ENCODE assay signal across 8 cellular contexts in the genomic region with DNA sequence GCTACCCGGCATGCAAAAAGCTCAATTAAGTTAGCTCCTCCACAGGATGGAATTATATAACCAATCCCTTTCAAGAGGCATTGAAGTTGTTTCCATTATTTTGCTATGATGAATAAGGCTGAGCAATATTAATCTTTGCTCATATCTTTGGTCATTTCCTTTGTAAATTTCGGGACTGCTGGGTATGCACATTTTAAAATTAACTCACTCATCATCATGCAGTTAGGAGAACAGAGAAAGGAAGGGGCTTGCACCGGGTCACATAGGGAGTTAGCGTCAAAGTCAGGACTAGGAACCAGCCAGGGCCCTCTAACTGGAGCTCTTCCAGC. TPM values are rescaled to one million over a fixed set of nuclear protein-coding genes. Genes with fewer than 3 reads are reported as not detected.
A peak's percentile ranks its signal among the peaks of the same experiment; 100 is the strongest.
DNase-seq lines count a peak whose midpoint lies in the region; ATAC-seq, FAIRE-seq and TF ChIP-seq lines count a peak whose summit lies in the region.

No MANE protein-coding gene starts in this region.

- H3K27ac ChIP-seq in kidney (ENCODE audit: low read depth in 2 of 2, low read length in 2 of 2) (peak overlapping the region; percentile 70 to 83), tibial nerve (peak overlapping the region in 3 of 4 donors; percentile 53 to 86 (median 84))

- H3K4me3 ChIP-seq in kidney (ENCODE audit: low read length in 2 of 2) (peak overlapping the region; percentile 68 to 81), tibial nerve (peak overlapping the region; percentile 77 to 96 (median 80))

- POLR2A ChIA-PET in WTC11 (lab: Charles Lee): interaction anchor here (0.8 to 1.1 kb wide), 2 partner anchors 10 to 11 kb away, joined by 3 to 4 read pairs; no protein-coding TSS in a partner anchor

- H3K4me1 Mint-ChIP-seq in activated T-cell treated with anti-CD3 and anti-CD28 coated beads, Interleukin-2, amount 50 U/mL, for 24 hours (ENCODE audit: low read depth): peaks cover 38% of the 10 kb centered on the region
- peaks cover 12% of the 10 kb centered on the region for H3K4me1 Mint-ChIP-seq in WTC11

- H3K9me3 ChIP-seq in kidney (ENCODE audit: control insufficient read depth in 1 of 2, low read length in 2 of 2) (no peaks in the 10 kb centered on the region), tibial nerve (peaks cover 0 to 3% (median 0%) of the 10 kb centered on the region in 4 donors)

- peak overlapping the region in 1 of 2 donors; percentile 69 for H3K9ac ChIP-seq in kidney (ENCODE audit: low read length in 2 of 2)

- H3K27me3 Mint-ChIP-seq in activated T-cell treated with anti-CD3 and anti-CD28 coated beads, Interleukin-2, amount 50 U/mL, for 24 hours: no peaks in the 10 kb centered on the region
- H3K27me3 Mint-ChIP-seq in WTC11 (ENCODE audit: low read depth): peaks cover 20% of the 10 kb centered on the region

- H3K27me3 ChIP-seq in tibial nerve: no peaks in the 10 kb centered on the region

- 1% methylated on average over 4 of the region's 4 CpGs for WGBS in tibial nerve, 2 donors

- H3K27ac Mint-ChIP-seq in activated T-cell treated with anti-CD3 and anti-CD28 coated beads, Interleukin-2, amount 50 U/mL, for 24 hours: peak overlapping the region; percentile 89
- H3K27ac Mint-ChIP-seq in WTC11: no peak overlapping the region

- DNase-seq in activated T-cell treated with anti-CD3 and anti-CD28 coated beads, Interleukin-2, amount 50 U/mL, for 24 hours: no peak
- no peak for DNase-seq in activated T-cell treated with anti-CD3 and anti-CD28 coated beads for 4 hours
- DNase-seq in WTC11 (ENCODE audit: low spot score): no peak
- no peak for DNase-seq in kidney
- no peak for DNase-seq in tibial nerve (ENCODE audit: low spot score in 2 of 2)
- no peak for DNase-seq in DMS153 treated with DMSO at 0.1 percent for 48 hours (lab: John Stamatoyannopoulos, UW; ENCODE audit: unreplicated experiment)
- no peak for DNase-seq in DMS79 treated with DMSO at 0.1 percent for 48 hours (lab: John Stamatoyannopoulos, UW)

- H3K36me3 ChIP-seq in kidney (ENCODE audit: control insufficient read depth in 1 of 2, insufficient read depth in 2 of 2, low read length in 2 of 2) (no peaks in the 10 kb centered on the region), tibial nerve (no peaks in the 10 kb centered on the region)

- H3K4me1 ChIP-seq in kidney (ENCODE audit: control insufficient read depth in 1 of 2, insufficient read depth in 1 of 2, low read depth in 1 of 2, low read length in 2 of 2): peaks cover 5 to 11% of the 10 kb centered on the region in 2 donors
- H3K4me1 ChIP-seq in tibial nerve: peaks cover 0 to 24% (median 13%) of the 10 kb centered on the region in 4 donors

- no peaks in the 10 kb centered on the region for H3K9me3 Mint-ChIP-seq in activated T-cell treated with anti-CD3 and anti-CD28 coated beads, Interleukin-2, amount 50 U/mL, for 24 hours
- H3K9me3 Mint-ChIP-seq in WTC11: peaks cover 7% of the 10 kb centered on the region

- CTCF ChIA-PET in WTC11 (lab: Charles Lee): interaction anchor here (0.5 to 4.5 kb wide), 16 partner anchors 11 to 1693 kb away, joined by 3 to 30 read pairs (median 7); no protein-coding TSS in a partner anchor

- TF ChIP-seq CTCF in WTC11 (IDR thresholded peaks at IDR 0.05) (no peak), kidney (IDR thresholded peaks at IDR 0.05; ENCODE audit: borderline replicate concordance, extremely low read depth, insufficient read depth) (no peak), tibial nerve (IDR thresholded peaks at IDR 0.05) (no peak)

- ATAC-seq in WTC11 (no peak), HG03097 (IDR thresholded peaks at IDR 0.05; ENCODE audit: low FRiP score, unreplicated experiment) (no peak)

- TF ChIP-seq POLR2A in tibial nerve (IDR thresholded peaks at IDR 0.05): no peak

- TF ChIP-seq EP300 in tibial nerve (IDR thresholded peaks at IDR 0.05): no peak

- FAIRE-seq in kidney (lab: Jason Lieb, UNC): no peak

- H3K4me3 Mint-ChIP-seq in activated T-cell treated with anti-CD3 and anti-CD28 coated beads, Interleukin-2, amount 50 U/mL, for 24 hours: peak overlapping the region; percentile 89
- peak overlapping the region; percentile 76 for H3K4me3 Mint-ChIP-seq in WTC11

- H3K36me3 Mint-ChIP-seq in activated T-cell treated with anti-CD3 and anti-CD28 coated beads, Interleukin-2, amount 50 U/mL, for 24 hours (ENCODE audit: low read depth): peaks cover 4% of the 10 kb centered on the region
- H3K36me3 Mint-ChIP-seq in WTC11: peaks cover 4% of the 10 kb centered on the region

- intact Hi-C loops in kidney (cut with DNase I): no loop called here

TF ChIP-seq in WTC11, 78 proteins besides CTCF, POLR2A, EP300 and RAD21 (continues in another document):
- no peak for TF ChIP-seq ZNF263 (CRISPR knock-in tag; IDR thresholded peaks at IDR 0.05; ENCODE audit: low read depth)
- TF ChIP-seq, protein P1, sequence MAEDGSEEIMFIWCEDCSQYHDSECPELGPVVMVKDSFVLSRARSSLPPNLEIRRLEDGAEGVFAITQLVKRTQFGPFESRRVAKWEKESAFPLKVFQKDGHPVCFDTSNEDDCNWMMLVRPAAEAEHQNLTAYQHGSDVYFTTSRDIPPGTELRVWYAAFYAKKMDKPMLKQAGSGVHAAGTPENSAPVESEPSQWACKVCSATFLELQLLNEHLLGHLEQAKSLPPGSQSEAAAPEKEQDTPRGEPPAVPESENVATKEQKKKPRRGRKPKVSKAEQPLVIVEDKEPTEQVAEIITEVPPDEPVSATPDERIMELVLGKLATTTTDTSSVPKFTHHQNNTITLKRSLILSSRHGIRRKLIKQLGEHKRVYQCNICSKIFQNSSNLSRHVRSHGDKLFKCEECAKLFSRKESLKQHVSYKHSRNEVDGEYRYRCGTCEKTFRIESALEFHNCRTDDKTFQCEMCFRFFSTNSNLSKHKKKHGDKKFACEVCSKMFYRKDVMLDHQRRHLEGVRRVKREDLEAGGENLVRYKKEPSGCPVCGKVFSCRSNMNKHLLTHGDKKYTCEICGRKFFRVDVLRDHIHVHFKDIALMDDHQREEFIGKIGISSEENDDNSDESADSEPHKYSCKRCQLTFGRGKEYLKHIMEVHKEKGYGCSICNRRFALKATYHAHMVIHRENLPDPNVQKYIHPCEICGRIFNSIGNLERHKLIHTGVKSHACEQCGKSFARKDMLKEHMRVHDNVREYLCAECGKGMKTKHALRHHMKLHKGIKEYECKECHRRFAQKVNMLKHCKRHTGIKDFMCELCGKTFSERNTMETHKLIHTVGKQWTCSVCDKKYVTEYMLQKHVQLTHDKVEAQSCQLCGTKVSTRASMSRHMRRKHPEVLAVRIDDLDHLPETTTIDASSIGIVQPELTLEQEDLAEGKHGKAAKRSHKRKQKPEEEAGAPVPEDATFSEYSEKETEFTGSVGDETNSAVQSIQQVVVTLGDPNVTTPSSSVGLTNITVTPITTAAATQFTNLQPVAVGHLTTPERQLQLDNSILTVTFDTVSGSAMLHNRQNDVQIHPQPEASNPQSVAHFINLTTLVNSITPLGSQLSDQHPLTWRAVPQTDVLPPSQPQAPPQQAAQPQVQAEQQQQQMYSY (CRISPR knock-in tag; IDR thresholded peaks at IDR 0.05): no peak
- TF ChIP-seq MXD4 (CRISPR knock-in tag; IDR thresholded peaks at IDR 0.05; ENCODE audit: borderline replicate concordance): no peak
- no peak for TF ChIP-seq PRRX2 (CRISPR knock-in tag; IDR thresholded peaks at IDR 0.05)
- TF ChIP-seq NR1H2 (CRISPR knock-in tag; IDR thresholded peaks at IDR 0.05): no peak
- TF ChIP-seq ZNF138 (CRISPR knock-in tag; conservative IDR thresholded peaks at IDR 0.05): no peak
- TF ChIP-seq, protein P2, sequence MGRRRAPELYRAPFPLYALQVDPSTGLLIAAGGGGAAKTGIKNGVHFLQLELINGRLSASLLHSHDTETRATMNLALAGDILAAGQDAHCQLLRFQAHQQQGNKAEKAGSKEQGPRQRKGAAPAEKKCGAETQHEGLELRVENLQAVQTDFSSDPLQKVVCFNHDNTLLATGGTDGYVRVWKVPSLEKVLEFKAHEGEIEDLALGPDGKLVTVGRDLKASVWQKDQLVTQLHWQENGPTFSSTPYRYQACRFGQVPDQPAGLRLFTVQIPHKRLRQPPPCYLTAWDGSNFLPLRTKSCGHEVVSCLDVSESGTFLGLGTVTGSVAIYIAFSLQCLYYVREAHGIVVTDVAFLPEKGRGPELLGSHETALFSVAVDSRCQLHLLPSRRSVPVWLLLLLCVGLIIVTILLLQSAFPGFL (CRISPR knock-in tag; IDR thresholded peaks at IDR 0.05; ENCODE audit: borderline replicate concordance): no peak
- TF ChIP-seq, protein P3, sequence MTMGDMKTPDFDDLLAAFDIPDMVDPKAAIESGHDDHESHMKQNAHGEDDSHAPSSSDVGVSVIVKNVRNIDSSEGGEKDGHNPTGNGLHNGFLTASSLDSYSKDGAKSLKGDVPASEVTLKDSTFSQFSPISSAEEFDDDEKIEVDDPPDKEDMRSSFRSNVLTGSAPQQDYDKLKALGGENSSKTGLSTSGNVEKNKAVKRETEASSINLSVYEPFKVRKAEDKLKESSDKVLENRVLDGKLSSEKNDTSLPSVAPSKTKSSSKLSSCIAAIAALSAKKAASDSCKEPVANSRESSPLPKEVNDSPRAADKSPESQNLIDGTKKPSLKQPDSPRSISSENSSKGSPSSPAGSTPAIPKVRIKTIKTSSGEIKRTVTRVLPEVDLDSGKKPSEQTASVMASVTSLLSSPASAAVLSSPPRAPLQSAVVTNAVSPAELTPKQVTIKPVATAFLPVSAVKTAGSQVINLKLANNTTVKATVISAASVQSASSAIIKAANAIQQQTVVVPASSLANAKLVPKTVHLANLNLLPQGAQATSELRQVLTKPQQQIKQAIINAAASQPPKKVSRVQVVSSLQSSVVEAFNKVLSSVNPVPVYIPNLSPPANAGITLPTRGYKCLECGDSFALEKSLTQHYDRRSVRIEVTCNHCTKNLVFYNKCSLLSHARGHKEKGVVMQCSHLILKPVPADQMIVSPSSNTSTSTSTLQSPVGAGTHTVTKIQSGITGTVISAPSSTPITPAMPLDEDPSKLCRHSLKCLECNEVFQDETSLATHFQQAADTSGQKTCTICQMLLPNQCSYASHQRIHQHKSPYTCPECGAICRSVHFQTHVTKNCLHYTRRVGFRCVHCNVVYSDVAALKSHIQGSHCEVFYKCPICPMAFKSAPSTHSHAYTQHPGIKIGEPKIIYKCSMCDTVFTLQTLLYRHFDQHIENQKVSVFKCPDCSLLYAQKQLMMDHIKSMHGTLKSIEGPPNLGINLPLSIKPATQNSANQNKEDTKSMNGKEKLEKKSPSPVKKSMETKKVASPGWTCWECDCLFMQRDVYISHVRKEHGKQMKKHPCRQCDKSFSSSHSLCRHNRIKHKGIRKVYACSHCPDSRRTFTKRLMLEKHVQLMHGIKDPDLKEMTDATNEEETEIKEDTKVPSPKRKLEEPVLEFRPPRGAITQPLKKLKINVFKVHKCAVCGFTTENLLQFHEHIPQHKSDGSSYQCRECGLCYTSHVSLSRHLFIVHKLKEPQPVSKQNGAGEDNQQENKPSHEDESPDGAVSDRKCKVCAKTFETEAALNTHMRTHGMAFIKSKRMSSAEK (CRISPR knock-in tag; IDR thresholded peaks at IDR 0.05; ENCODE audit: borderline replicate concordance): no peak
- no peak for TF ChIP-seq GABPB1 (CRISPR knock-in tag; IDR thresholded peaks at IDR 0.05)

RNA-seq across cellular contexts. Expression of a gene that starts 0.4 kb away (rescaled TPM):
- 17.2 to 18.8 TPM (median 18.0 TPM) in 3 replicates for total RNA-seq in WTC11 (2021)
- total RNA-seq in kidney: 10.2 TPM
- 12.6 TPM for polyA plus RNA-seq in kidney (ENCODE audit: insufficient read depth, low read depth, low replicate concordance)
- total RNA-seq in tibial nerve: 1 to 10 TPM; 2.8 to 6.9 (median 4.7) TPM
